9 cellular contexts compared by ENCODE assay signal in genomic region chr11:131033151-131033651, GRCh38.
A peak's percentile ranks its signal among the peaks of the same experiment; 100 is the strongest.
DNase-seq lines count a peak whose midpoint lies in the region; ATAC-seq, FAIRE-seq and TF ChIP-seq lines count a peak whose summit lies in the region.
"Had no signal": no experiment of that assay in that cellular context is flagged by ENCODE, and none has a peak within 500 bp of the region (broad histone marks: within the 10 kb centered on the region; RNA-seq: fewer than 3 reads in every experiment).

No MANE protein-coding gene starts in this region.

- H4K20me1 ChIP-seq in GM23248 (ENCODE audit: insufficient read depth) = no peaks in the 10 kb centered on the region
- H4K20me1 ChIP-seq in fibroblast of lung (ENCODE audit: control insufficient read depth, extremely low read depth, insufficient read depth, low read length) = no peaks in the 10 kb centered on the region

- H3K79me2 ChIP-seq in GM23248 (ENCODE audit: insufficient read depth) (no peaks in the 10 kb centered on the region), fibroblast of lung (ENCODE audit: control insufficient read depth, insufficient read depth, low read length) (no peaks in the 10 kb centered on the region)

- FAIRE-seq in GM19239 (lab: Jason Lieb, UNC) = no peak

- TF ChIP-seq CTCF in fibroblast of lung (conservative IDR thresholded peaks at IDR 0.05 in 1 of 2, IDR thresholded peaks at IDR 0.05 in 1 of 2; ENCODE audit: low read depth in 1 of 2, low read length in 2 of 2) = no peak

- H3K9ac ChIP-seq in GM23248 = 0 out of 2 replicates have a peak overlapping the region, but pooled peaks have one; percentile 6
- no peak overlapping the region for H3K9ac ChIP-seq in fibroblast of lung (ENCODE audit: insufficient read depth, low read length)

- no peak for ATAC-seq in HG03439 (IDR thresholded peaks at IDR 0.05; ENCODE audit: unreplicated experiment)
- no peak for ATAC-seq in GM18511 (IDR thresholded peaks at IDR 0.05; ENCODE audit: unreplicated experiment)

- WGBS in GM23248 (ENCODE audit: low coverage in 1 of 2, low lambda C conversion rate in 2 of 2, missing lambda C conversion rate in 2 of 2), 2 experiments = 16 to 22% methylated on average over 5 of the region's 5 CpGs

- H2AFZ ChIP-seq in GM23248 = no peak overlapping the region
- H2AFZ ChIP-seq in fibroblast of lung (ENCODE audit: low read length) = no peak overlapping the region

- H3K4me3 ChIP-seq in GM23248 = no peak overlapping the region
- no peak overlapping the region for H3K4me3 ChIP-seq in fibroblast of lung (replicated peaks in 1 of 4; ENCODE audit: control extremely low read depth in 1 of 4, insufficient read depth in 1 of 4, low read depth in 3 of 4, low read length in 4 of 4)
- no peak overlapping the region for H3K4me3 ChIP-seq in skin epidermis

- peaks cover 18% of the 10 kb centered on the region for H3K4me1 ChIP-seq in GM23248 (ENCODE audit: insufficient read depth)
- H3K4me1 ChIP-seq in fibroblast of lung (ENCODE audit: control insufficient read depth, extremely low read depth, insufficient read depth, low read length) = peaks cover 4% of the 10 kb centered on the region

- no peaks in the 10 kb centered on the region for H3K36me3 ChIP-seq in GM23248 (ENCODE audit: low read depth)
- no peaks in the 10 kb centered on the region for H3K36me3 ChIP-seq in fibroblast of lung (ENCODE audit: control insufficient read depth, insufficient read depth, low read length)

- H3K4me2 ChIP-seq in GM23248 (ENCODE audit: unreplicated experiment) = peak overlapping the region; percentile 52
- H3K4me2 ChIP-seq in fibroblast of lung (ENCODE audit: extremely low read depth, insufficient read depth, low read length) = no peak overlapping the region

- in situ Hi-C loops in GM23248 (cut with MboI) = no loop called here

- H3F3A ChIP-seq in GM23248 (ENCODE audit: insufficient read depth) = peaks cover 22% of the 10 kb centered on the region

- H3K27me3 ChIP-seq in GM23248 (replicated peaks; ENCODE audit: insufficient read depth) = no peaks in the 10 kb centered on the region
- H3K27me3 ChIP-seq in fibroblast of lung (ENCODE audit: control insufficient read depth, insufficient read depth, low read length) = no peaks in the 10 kb centered on the region

- H3K27ac ChIP-seq in GM23248 = peak overlapping the region; percentile 72
- peak overlapping the region; percentile 61 for H3K27ac ChIP-seq in fibroblast of lung (ENCODE audit: insufficient read depth, low read length)
- peak overlapping the region in 13 of 21 experiments; percentile 4 to 73 (median 42) for H3K27ac ChIP-seq in skin epidermis

- H3K9me3 ChIP-seq in GM23248 (ENCODE audit: low read depth) (no peaks in the 10 kb centered on the region), fibroblast of lung (ENCODE audit: control insufficient read depth, insufficient read depth, low read depth, low read length) (no peaks in the 10 kb centered on the region)

- no peaks in the 10 kb centered on the region for H3K9me2 ChIP-seq in GM23248 (ENCODE audit: insufficient read depth)

- DNase-seq in GM23248 = peak; percentile 96
- peak; percentile 74 for DNase-seq in RPMI8226
- peak; percentile 87 to 99 for DNase-seq in fibroblast of lung (ENCODE audit: low read depth in 2 of 2)
- DNase-seq in GM19239 (ENCODE audit: insufficient read length, low spot score) = no peak
- DNase-seq in NAMALWA (ENCODE audit: low spot score) = no peak
- DNase-seq: NCI-H1694 treated with DMSO at 0.1 percent for 48 hours had no signal

Comparison
In these comparisons a context has a peak if more than half of its experiments do, and no peak if none do; other contexts are left out.
1. DNase-seq: peak in GM23248 (single experiment), RPMI8226 (single experiment) and fibroblast of lung (2 of 2); none in GM19239 (single experiment) and NAMALWA (single experiment).
2. Peak in every context shown above with its lines, with median percentiles within 50 percentile points of each other: H3K27ac ChIP-seq.